Comparison of ENCODE assay signal across 8 cellular contexts in genomic region chr20:2521369-2522305, GRCh38. TPM values are rescaled to one million over a fixed set of nuclear protein-coding genes. Genes with fewer than 3 reads are reported as not detected.
DNase-seq lines count a peak whose midpoint lies in the region; ATAC-seq and TF ChIP-seq lines count a peak whose summit lies in the region.

No MANE protein-coding gene starts in this region.

- H3K9me3 ChIP-seq in mesenchymal stem cell (ENCODE audit: control insufficient read depth, low read length): no peaks in the 10 kb centered on the region
- no peaks in the 10 kb centered on the region for H3K9me3 ChIP-seq in tibial artery

- H3K4ac ChIP-seq in mesenchymal stem cell (ENCODE audit: low read depth in 1 of 2, low read length in 2 of 2): no peak overlapping the region

- H3K4me1 ChIP-seq in mesenchymal stem cell (ENCODE audit: control insufficient read depth, insufficient read depth, low read depth, low read length) (peaks cover 3% of the 10 kb centered on the region), tibial artery (peaks cover 0 to 7% (median 4%) of the 10 kb centered on the region in 4 donors)

- H4K91ac ChIP-seq in mesenchymal stem cell (ENCODE audit: low read length): no peak overlapping the region

- intact Hi-C loops in activated B cell treated with CpG ODN at 0.5 μM for 24 hours (cut with micrococcal nuclease): loop anchor here (5.0 to 10.0 kb wide), 2 partner anchors 223 to 314 kb away; no protein-coding TSS in a partner anchor
- intact Hi-C loops in tibial artery (cut with DNase I; ENCODE audit: low total_unique reads): loop anchor here (5.0 to 10.0 kb wide), 2 partner anchors 49 to 133 kb away; partner anchors contain the start of genes NOP56 and SNRPB

- POLR2A ChIA-PET in activated B cell treated with CpG ODN at 0.5 μM for 24 hours (lab: Charles Lee): interaction anchor here (1.5 to 3.5 kb wide), 2 partner anchors 13 to 130 kb away, joined by 6 to 15 read pairs; partner anchors contain the start of genes NOP56 and ZNF343

- no peak overlapping the region for H2BK15ac ChIP-seq in mesenchymal stem cell (ENCODE audit: low read depth, poor library complexity, severe bottlenecking)

- peaks cover 4% of the 10 kb centered on the region for H3K27me3 Mint-ChIP-seq in activated B cell treated with CpG ODN at 0.5 μM for 24 hours

- no peaks in the 10 kb centered on the region for H3K9me3 Mint-ChIP-seq in activated B cell treated with CpG ODN at 0.5 μM for 24 hours

- H3K23ac ChIP-seq in mesenchymal stem cell (ENCODE audit: low read length in 2 of 2): no peak overlapping the region

- H3K4me2 ChIP-seq in mesenchymal stem cell (ENCODE audit: low read length, poor library complexity, severe bottlenecking): no peak overlapping the region

- no peak overlapping the region for H4K8ac ChIP-seq in mesenchymal stem cell (ENCODE audit: low read length)

- no peaks in the 10 kb centered on the region for H3K79me1 ChIP-seq in mesenchymal stem cell (replicated peaks; ENCODE audit: low read length, poor library complexity, severe bottlenecking)

- no peak overlapping the region for H2BK5ac ChIP-seq in mesenchymal stem cell (ENCODE audit: low read depth, low read length, poor library complexity, severe bottlenecking)

- peak overlapping the region in 1 of 2 experiments; percentile 6 for H2BK12ac ChIP-seq in mesenchymal stem cell (ENCODE audit: low read length in 2 of 2)

- ATAC-seq in activated B cell treated with CpG ODN at 0.5 μM for 24 hours (ENCODE audit: low read depth): no peak
- ATAC-seq in GM21423 (IDR thresholded peaks at IDR 0.05; ENCODE audit: unreplicated experiment): no peak
- ATAC-seq in HG02884 (IDR thresholded peaks at IDR 0.05; ENCODE audit: unreplicated experiment): no peak

- CTCF ChIA-PET in activated B cell treated with CpG ODN at 0.5 μM for 24 hours (lab: Charles Lee): interaction anchor here (0.6 to 3.6 kb wide), 18 partner anchors 8 to 675 kb away, joined by 3 to 20 read pairs (median 4); partner anchors contain the start of genes NOP56, SNRPB and ZNF343

- peaks cover 15% of the 10 kb centered on the region for H3K4me1 Mint-ChIP-seq in activated B cell treated with CpG ODN at 0.5 μM for 24 hours

- DNase-seq in ELR (ENCODE audit: low read depth): peak; percentile 44
- DNase-seq in LNCaP clone FGC (ENCODE audit: low read depth): no peak
- peak; percentile 42 for DNase-seq in activated B cell treated with CpG ODN at 0.5 μM for 24 hours
- DNase-seq in coronary artery (ENCODE audit: low spot score): no peak
- DNase-seq in mesenchymal stem cell: peak; percentile 56
- no peak for DNase-seq in tibial artery

- 23% methylated on average over 10 of the region's 10 CpGs for WGBS in mesenchymal stem cell

- no peak overlapping the region for H3K4me3 ChIP-seq in LNCaP clone FGC (ENCODE audit: low read depth, low read length)
- no peak overlapping the region for H3K4me3 ChIP-seq in coronary artery
- no peak overlapping the region for H3K4me3 ChIP-seq in mesenchymal stem cell (ENCODE audit: insufficient read depth in 1 of 2, low read depth in 1 of 2, low read length in 2 of 2)
- no peak overlapping the region for H3K4me3 ChIP-seq in tibial artery

- no peaks in the 10 kb centered on the region for H3K36me3 Mint-ChIP-seq in activated B cell treated with CpG ODN at 0.5 μM for 24 hours (ENCODE audit: low read depth)

- H2BK120ac ChIP-seq in mesenchymal stem cell (ENCODE audit: low read depth, low read length): no peak overlapping the region

- H3K27ac ChIP-seq in coronary artery: no peak overlapping the region
- no peak overlapping the region for H3K27ac ChIP-seq in mesenchymal stem cell (ENCODE audit: low read length, poor library complexity, severe bottlenecking)
- no peak overlapping the region for H3K27ac ChIP-seq in tibial artery

- H3K14ac ChIP-seq in mesenchymal stem cell (ENCODE audit: low read length in 2 of 2): no peak overlapping the region

- no peak overlapping the region for H3K4me3 Mint-ChIP-seq in activated B cell treated with CpG ODN at 0.5 μM for 24 hours

- H2AFZ ChIP-seq in mesenchymal stem cell (ENCODE audit: low read depth, low read length): no peak overlapping the region

- TF ChIP-seq CTCF in LNCaP clone FGC (IDR thresholded peaks at IDR 0.05; ENCODE audit: control insufficient read depth, extremely low read depth, insufficient read depth) (peak; percentile 83), activated B cell treated with CpG ODN at 0.5 μM for 24 hours (IDR thresholded peaks at IDR 0.05) (peak; percentile 79), coronary artery (IDR thresholded peaks at IDR 0.05) (peak; percentile 79), tibial artery (IDR thresholded peaks at IDR 0.05) (peak; percentile 58 to 84)

- peak overlapping the region in 1 of 2 experiments; percentile 18 for H3K18ac ChIP-seq in mesenchymal stem cell (ENCODE audit: low read depth in 1 of 2, low read length in 2 of 2)

- H3K27me3 ChIP-seq in mesenchymal stem cell (ENCODE audit: control insufficient read depth in 1 of 2, insufficient read depth in 1 of 2, low read length in 2 of 2): peaks cover 0 to under 1% of the 10 kb centered on the region in 2 experiments
- no peaks in the 10 kb centered on the region for H3K27me3 ChIP-seq in tibial artery

- H2AK5ac ChIP-seq in mesenchymal stem cell (ENCODE audit: low read length, severe bottlenecking): no peak overlapping the region

- H3K36me3 ChIP-seq in mesenchymal stem cell (ENCODE audit: control insufficient read depth in 1 of 2, insufficient read depth in 2 of 2, low read depth in 1 of 2, low read length in 2 of 2) (no peaks in the 10 kb centered on the region), tibial artery (no peaks in the 10 kb centered on the region)

- H3K27ac Mint-ChIP-seq in activated B cell treated with CpG ODN at 0.5 μM for 24 hours: no peak overlapping the region

- H3K9ac ChIP-seq in mesenchymal stem cell (ENCODE audit: low read length): no peak overlapping the region

RNA-seq across cellular contexts. Expression of gene ZNF343, which starts 12.9 kb away (rescaled TPM):
- 14.8 and 16.6 TPM in 2 replicates for total RNA-seq in activated B cell treated with CpG ODN at 0.5 μM for 24 hours
- polyA plus RNA-seq in mesenchymal stem cell (2013, experiment 1 of 2): 7.4 TPM
- polyA plus RNA-seq in mesenchymal stem cell (2013, experiment 2 of 2): 6.6 TPM

RNA-seq across cellular contexts. Expression of gene TMC2, which starts 14.7 kb away (rescaled TPM):
- not detected in 2 replicates for total RNA-seq in activated B cell treated with CpG ODN at 0.5 μM for 24 hours
- not detected for polyA plus RNA-seq in mesenchymal stem cell (2013, experiment 1 of 2)
- not detected for polyA plus RNA-seq in mesenchymal stem cell (2013, experiment 2 of 2)

RNA-seq across cellular contexts. Expression of gene SNRPB, which starts 51.0 kb away (rescaled TPM):
- total RNA-seq in activated B cell treated with CpG ODN at 0.5 μM for 24 hours: 215 and 234 TPM in 2 replicates
- polyA plus RNA-seq in mesenchymal stem cell (2013, experiment 1 of 2): 157 TPM
- 167 TPM for polyA plus RNA-seq in mesenchymal stem cell (2013, experiment 2 of 2)

Comparison
In these comparisons a context has a peak if more than half of its experiments do, and no peak if none do; other contexts are left out.
1. DNase-seq: peak in ELR (single experiment), activated B cell treated with CpG ODN at 0.5 μM for 24 hours (single experiment) and mesenchymal stem cell (single experiment); none in LNCaP clone FGC (single experiment), coronary artery (single experiment) and tibial artery (0 of 2).
2. Peak in every context shown above with its lines, with median percentiles within 50 percentile points of each other: CTCF ChIP-seq.